ENCODE assay signal across 1 cellular context in the genomic region with DNA sequence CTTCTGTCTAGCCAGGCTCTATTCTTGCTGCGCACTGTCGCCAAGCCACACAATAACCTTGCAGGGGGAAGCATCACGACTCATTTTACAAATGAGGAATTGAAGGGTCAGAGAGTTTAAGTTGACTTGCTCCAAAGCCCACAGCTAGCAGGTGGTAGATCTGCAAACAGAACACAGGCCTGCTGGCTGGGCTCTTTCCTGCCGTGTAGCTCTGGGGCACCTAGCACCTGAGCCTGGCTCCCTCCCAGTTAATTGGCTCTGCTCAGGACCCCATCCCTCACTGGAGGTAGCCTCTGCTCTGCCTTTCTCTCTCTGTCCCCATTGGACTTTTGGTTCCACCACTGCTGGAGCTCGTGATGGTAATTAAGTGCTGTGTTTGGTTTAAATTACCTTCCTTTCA.
TF ChIP-seq lines count a peak whose summit lies in the region.

No MANE protein-coding gene starts in this region.

TF ChIP-seq in GM23338, 12 proteins besides CTCF, POLR2A, EP300 and RAD21 (continued from another document):
- TF ChIP-seq, protein P1, sequence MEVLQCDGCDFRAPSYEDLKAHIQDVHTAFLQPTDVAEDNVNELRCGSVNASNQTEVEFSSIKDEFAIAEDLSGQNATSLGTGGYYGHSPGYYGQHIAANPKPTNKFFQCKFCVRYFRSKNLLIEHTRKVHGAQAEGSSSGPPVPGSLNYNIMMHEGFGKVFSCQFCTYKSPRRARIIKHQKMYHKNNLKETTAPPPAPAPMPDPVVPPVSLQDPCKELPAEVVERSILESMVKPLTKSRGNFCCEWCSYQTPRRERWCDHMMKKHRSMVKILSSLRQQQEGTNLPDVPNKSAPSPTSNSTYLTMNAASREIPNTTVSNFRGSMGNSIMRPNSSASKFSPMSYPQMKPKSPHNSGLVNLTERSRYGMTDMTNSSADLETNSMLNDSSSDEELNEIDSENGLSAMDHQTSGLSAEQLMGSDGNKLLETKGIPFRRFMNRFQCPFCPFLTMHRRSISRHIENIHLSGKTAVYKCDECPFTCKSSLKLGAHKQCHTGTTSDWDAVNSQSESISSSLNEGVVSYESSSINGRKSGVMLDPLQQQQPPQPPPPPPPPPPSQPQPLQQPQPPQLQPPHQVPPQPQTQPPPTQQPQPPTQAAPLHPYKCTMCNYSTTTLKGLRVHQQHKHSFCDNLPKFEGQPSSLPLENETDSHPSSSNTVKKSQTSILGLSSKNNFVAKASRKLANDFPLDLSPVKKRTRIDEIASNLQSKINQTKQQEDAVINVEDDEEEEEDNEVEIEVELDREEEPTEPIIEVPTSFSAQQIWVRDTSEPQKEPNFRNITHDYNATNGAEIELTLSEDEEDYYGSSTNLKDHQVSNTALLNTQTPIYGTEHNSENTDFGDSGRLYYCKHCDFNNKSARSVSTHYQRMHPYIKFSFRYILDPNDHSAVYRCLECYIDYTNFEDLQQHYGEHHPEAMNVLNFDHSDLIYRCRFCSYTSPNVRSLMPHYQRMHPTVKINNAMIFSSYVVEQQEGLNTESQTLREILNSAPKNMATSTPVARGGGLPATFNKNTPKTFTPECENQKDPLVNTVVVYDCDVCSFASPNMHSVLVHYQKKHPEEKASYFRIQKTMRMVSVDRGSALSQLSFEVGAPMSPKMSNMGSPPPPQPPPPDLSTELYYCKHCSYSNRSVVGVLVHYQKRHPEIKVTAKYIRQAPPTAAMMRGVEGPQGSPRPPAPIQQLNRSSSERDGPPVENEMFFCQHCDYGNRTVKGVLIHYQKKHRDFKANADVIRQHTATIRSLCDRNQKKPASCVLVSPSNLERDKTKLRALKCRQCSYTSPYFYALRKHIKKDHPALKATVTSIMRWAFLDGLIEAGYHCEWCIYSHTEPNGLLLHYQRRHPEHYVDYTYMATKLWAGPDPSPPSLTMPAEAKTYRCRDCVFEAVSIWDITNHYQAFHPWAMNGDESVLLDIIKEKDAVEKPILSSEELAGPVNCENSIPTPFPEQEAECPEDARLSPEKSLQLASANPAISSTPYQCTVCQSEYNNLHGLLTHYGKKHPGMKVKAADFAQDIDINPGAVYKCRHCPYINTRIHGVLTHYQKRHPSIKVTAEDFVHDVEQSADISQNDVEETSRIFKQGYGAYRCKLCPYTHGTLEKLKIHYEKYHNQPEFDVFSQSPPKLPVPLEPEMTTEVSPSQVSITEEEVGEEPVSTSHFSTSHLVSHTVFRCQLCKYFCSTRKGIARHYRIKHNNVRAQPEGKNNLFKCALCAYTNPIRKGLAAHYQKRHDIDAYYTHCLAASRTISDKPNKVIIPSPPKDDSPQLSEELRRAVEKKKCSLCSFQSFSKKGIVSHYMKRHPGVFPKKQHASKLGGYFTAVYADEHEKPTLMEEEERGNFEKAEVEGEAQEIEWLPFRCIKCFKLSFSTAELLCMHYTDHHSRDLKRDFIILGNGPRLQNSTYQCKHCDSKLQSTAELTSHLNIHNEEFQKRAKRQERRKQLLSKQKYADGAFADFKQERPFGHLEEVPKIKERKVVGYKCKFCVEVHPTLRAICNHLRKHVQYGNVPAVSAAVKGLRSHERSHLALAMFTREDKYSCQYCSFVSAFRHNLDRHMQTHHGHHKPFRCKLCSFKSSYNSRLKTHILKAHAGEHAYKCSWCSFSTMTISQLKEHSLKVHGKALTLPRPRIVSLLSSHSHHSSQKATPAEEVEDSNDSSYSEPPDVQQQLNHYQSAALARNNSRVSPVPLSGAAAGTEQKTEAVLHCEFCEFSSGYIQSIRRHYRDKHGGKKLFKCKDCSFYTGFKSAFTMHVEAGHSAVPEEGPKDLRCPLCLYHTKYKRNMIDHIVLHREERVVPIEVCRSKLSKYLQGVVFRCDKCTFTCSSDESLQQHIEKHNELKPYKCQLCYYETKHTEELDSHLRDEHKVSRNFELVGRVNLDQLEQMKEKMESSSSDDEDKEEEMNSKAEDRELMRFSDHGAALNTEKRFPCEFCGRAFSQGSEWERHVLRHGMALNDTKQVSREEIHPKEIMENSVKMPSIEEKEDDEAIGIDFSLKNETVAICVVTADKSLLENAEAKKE (CRISPR knock-in tag; IDR thresholded peaks at IDR 0.05): no peak
- TF ChIP-seq, protein P2, sequence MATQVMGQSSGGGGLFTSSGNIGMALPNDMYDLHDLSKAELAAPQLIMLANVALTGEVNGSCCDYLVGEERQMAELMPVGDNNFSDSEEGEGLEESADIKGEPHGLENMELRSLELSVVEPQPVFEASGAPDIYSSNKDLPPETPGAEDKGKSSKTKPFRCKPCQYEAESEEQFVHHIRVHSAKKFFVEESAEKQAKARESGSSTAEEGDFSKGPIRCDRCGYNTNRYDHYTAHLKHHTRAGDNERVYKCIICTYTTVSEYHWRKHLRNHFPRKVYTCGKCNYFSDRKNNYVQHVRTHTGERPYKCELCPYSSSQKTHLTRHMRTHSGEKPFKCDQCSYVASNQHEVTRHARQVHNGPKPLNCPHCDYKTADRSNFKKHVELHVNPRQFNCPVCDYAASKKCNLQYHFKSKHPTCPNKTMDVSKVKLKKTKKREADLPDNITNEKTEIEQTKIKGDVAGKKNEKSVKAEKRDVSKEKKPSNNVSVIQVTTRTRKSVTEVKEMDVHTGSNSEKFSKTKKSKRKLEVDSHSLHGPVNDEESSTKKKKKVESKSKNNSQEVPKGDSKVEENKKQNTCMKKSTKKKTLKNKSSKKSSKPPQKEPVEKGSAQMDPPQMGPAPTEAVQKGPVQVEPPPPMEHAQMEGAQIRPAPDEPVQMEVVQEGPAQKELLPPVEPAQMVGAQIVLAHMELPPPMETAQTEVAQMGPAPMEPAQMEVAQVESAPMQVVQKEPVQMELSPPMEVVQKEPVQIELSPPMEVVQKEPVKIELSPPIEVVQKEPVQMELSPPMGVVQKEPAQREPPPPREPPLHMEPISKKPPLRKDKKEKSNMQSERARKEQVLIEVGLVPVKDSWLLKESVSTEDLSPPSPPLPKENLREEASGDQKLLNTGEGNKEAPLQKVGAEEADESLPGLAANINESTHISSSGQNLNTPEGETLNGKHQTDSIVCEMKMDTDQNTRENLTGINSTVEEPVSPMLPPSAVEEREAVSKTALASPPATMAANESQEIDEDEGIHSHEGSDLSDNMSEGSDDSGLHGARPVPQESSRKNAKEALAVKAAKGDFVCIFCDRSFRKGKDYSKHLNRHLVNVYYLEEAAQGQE (IDR thresholded peaks at IDR 0.05; ENCODE audit: unreplicated experiment): no peak
- TF ChIP-seq, protein P3, sequence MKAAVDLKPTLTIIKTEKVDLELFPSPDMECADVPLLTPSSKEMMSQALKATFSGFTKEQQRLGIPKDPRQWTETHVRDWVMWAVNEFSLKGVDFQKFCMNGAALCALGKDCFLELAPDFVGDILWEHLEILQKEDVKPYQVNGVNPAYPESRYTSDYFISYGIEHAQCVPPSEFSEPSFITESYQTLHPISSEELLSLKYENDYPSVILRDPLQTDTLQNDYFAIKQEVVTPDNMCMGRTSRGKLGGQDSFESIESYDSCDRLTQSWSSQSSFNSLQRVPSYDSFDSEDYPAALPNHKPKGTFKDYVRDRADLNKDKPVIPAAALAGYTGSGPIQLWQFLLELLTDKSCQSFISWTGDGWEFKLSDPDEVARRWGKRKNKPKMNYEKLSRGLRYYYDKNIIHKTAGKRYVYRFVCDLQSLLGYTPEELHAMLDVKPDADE (IDR thresholded peaks at IDR 0.05): no peak
- no peak for TF ChIP-seq POLR2AphosphoS5 (IDR thresholded peaks at IDR 0.05; ENCODE audit: low read depth)
- TF ChIP-seq ZNF331 (CRISPR knock-in tag; IDR thresholded peaks at IDR 0.05; ENCODE audit: low read depth): no peak
